In the genomic region with DNA sequence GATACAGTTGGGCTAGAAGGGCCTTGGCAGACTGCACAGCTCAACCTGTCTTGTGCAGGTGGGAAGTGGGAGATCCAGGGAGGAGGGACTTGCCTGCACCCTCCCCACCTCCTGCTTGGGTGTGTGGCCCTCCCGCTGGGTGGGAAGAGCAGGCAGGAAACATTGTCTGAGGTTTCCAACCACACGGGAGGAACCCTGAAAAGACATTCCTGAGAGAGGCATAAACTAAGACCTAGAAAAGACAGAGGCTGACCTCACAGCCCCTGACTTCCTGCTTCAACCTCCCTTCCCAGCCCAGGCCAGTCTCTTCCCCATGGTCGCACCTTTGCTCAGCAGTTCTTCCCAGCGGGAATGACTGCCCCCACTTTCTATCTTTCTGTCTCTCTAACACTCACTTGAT, we compare ENCODE assay signal across 1 cellular context.
TF ChIP-seq lines count a peak whose summit lies in the region.

No MANE protein-coding gene starts in this region.

TF ChIP-seq in HCT116, 20 proteins besides CTCF, POLR2A, EP300 and RAD21 (continued from another document):
- TF ChIP-seq, protein P1, sequence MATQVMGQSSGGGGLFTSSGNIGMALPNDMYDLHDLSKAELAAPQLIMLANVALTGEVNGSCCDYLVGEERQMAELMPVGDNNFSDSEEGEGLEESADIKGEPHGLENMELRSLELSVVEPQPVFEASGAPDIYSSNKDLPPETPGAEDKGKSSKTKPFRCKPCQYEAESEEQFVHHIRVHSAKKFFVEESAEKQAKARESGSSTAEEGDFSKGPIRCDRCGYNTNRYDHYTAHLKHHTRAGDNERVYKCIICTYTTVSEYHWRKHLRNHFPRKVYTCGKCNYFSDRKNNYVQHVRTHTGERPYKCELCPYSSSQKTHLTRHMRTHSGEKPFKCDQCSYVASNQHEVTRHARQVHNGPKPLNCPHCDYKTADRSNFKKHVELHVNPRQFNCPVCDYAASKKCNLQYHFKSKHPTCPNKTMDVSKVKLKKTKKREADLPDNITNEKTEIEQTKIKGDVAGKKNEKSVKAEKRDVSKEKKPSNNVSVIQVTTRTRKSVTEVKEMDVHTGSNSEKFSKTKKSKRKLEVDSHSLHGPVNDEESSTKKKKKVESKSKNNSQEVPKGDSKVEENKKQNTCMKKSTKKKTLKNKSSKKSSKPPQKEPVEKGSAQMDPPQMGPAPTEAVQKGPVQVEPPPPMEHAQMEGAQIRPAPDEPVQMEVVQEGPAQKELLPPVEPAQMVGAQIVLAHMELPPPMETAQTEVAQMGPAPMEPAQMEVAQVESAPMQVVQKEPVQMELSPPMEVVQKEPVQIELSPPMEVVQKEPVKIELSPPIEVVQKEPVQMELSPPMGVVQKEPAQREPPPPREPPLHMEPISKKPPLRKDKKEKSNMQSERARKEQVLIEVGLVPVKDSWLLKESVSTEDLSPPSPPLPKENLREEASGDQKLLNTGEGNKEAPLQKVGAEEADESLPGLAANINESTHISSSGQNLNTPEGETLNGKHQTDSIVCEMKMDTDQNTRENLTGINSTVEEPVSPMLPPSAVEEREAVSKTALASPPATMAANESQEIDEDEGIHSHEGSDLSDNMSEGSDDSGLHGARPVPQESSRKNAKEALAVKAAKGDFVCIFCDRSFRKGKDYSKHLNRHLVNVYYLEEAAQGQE (IDR thresholded peaks at IDR 0.05; ENCODE audit: low read depth) = no peak
- TF ChIP-seq, protein P2, sequence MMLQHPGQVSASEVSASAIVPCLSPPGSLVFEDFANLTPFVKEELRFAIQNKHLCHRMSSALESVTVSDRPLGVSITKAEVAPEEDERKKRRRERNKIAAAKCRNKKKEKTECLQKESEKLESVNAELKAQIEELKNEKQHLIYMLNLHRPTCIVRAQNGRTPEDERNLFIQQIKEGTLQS (IDR thresholded peaks at IDR 0.05) = no peak
- TF ChIP-seq TCF7L2 (IDR thresholded peaks at IDR 0.05; ENCODE audit: borderline replicate concordance, extremely low read depth, insufficient read depth, insufficient read length) = no peak
TF ChIP-seq in HCT116: peak in this region for 0.
